Comparison of ENCODE assay signal across 18 cellular contexts in the genomic region with DNA sequence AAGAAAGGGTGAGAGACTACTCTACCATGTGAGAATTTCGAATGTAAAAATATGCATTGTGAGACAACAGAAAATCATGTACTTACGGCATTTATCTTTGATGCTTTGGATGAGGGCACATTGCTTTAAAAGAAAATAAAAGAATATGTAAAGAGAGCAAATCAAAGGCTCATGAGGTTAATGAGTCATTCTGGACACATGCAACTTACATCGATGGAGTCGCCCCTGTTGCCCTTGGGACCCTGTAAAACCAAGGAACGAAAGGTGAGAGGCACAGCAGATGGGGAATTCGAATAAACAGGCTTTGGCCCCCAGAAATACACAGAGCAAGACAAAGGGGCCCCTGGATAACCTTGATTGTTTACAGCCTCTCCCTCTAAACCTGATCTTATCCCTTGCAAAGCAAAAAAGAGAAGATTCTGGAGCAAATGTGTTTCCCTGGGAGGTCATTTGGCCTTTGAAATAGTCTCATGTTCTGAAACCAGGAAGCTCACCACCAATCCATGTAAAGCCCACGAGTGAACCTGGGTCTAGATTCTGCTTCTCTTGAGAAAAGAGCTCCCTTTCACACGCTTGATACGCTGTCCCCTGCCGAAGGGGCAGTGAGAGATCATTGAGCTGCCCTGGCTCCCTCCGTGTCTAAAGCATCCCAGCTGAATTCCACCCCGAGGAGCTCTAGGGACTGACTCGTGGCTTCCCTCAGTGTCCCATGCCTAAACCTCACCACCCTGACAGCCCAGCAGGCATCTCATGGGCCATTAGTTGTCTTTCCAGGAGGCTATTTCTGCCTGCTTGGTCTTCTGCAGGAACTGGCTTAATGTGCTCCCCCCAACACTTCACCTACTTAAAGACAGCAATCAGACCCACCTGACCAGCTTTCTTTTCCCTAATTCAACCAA.
"Had no signal": no experiment of that assay in that cellular context is flagged by ENCODE, and none has a peak within 500 bp of the region (broad histone marks: within the 10 kb centered on the region; RNA-seq: fewer than 3 reads in every experiment).

No MANE protein-coding gene starts in this region.

- H3K4me1 ChIP-seq: SJSA1 had no signal

- H3K4me3 ChIP-seq: mucosa of descending colon, ovary, SJSA1, stomach had no signal

- DNase-seq: activated CD4-positive, alpha-beta memory T cell treated with anti-CD3 and anti-CD28 coated beads, Interleukin-2, amount 10 ng/mL, durations not matched to agents 7 days and 5 days; activated CD4-positive, alpha-beta T cell treated with anti-CD3 and anti-CD28 coated beads for 36 hours; activated CD8-positive, alpha-beta memory T cell treated with anti-CD3 and anti-CD28 coated beads, Interleukin-2, amount 50 U/mL, for 4 hours; activated naive CD4-positive, alpha-beta T cell; central memory CD4-positive, alpha-beta T cell; cortex of kidney; effector memory CD8-positive, alpha-beta T cell; head of caudate nucleus; left colon; mucosa of descending colon; ovary; stimulated activated CD4-positive, alpha-beta T cell treated with anti-CD3 and anti-CD28 coated beads, Interleukin-15, amount 100 ng/mL, for 24 hours; stimulated activated CD4-positive, alpha-beta T cell treated with anti-CD3 and anti-CD28 coated beads, Interleukin-4, amount 100 ng/mL, for 24 hours; stomach; T-cell; T1000; WERI-Rb-1 had no signal

- ATAC-seq: activated CD4-positive, alpha-beta T cell treated with anti-CD3 and anti-CD28 coated beads for 36 hours; effector memory CD8-positive, alpha-beta T cell; left colon; mucosa of descending colon; T-cell had no signal

- H3K36me3 ChIP-seq: ovary, WERI-Rb-1 had no signal

- H3K27ac ChIP-seq: SJSA1, WERI-Rb-1 had no signal

- H3K9me3 ChIP-seq: mucosa of descending colon, ovary, SJSA1, stomach had no signal

- H3K27me3 ChIP-seq: ovary, SJSA1 had no signal
